In the genomic region with DNA sequence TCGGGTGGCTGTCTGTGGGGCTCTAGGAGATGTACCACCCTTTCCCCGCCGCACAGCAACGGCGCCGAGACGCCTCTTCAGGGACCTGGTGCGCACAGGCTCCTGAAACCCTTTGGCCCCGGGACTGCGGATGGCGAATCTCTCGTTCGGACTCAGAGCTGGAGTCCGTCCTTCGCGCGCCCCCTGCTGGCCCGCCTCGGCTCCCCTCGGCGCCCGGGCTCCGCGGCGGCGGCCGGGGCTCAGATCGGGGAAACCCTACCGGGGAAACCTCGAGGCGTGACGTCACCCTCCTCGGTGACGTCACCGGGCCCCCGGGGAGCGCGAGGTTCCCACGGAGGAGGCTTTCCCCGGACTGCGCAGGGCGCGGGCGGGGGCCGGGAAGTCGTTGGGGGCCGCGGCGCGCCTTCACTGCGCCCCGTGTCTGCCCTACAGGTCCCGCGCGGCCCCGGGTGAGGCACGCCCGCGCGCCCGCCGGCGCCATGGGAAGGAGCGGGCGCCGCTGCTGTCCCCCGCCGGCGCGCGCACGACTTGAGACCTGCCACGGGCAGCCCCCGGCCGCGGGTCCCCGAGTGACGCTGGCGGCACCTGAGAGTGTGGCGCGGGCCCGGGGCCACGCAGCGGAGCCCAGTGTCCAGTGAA, we compare ENCODE assay signal across 8 cellular contexts. TPM values are rescaled to one million over a fixed set of nuclear protein-coding genes. Genes with fewer than 3 reads are reported as not detected.
DNase-seq lines count a peak whose midpoint lies in the region; ATAC-seq and TF ChIP-seq lines count a peak whose summit lies in the region.

No MANE protein-coding gene starts in this region.

- peak overlapping the region; percentile 85 for H3K4me3 Mint-ChIP-seq in activated CD4-positive, alpha-beta T cell treated with anti-CD3 and anti-CD28 coated beads, Interleukin-2, amount 10 ng/mL, durations not matched to agents 24 days and 14 days

- no peak overlapping the region for H3K27ac Mint-ChIP-seq in activated CD4-positive, alpha-beta T cell treated with anti-CD3 and anti-CD28 coated beads, Interleukin-2, amount 10 ng/mL, durations not matched to agents 24 days and 14 days

- H3K9me3 ChIP-seq in colonic mucosa = no peaks in the 10 kb centered on the region

- ATAC-seq in HG03175 (IDR thresholded peaks at IDR 0.05; ENCODE audit: unreplicated experiment) = peak; percentile 50

- peaks cover 7% of the 10 kb centered on the region for H3K4me1 ChIP-seq in colonic mucosa

- no peaks in the 10 kb centered on the region for H3K27me3 ChIP-seq in colonic mucosa

- peak; percentile 18 for TF ChIP-seq POLR2A in GM18951 (IDR thresholded peaks at IDR 0.05; ENCODE audit: extremely low read depth, insufficient read depth, insufficient read length)

- H3K36me3 ChIP-seq in colonic mucosa = no peaks in the 10 kb centered on the region

- peak; percentile 84 for TF ChIP-seq CTCF in colonic mucosa (IDR thresholded peaks at IDR 0.05)

- DNase-seq in AML-193 (lab: John Stamatoyannopoulos, UW) (peak; percentile 79 to 80), NCI-H446 (lab: John Stamatoyannopoulos, UW) (peak; percentile 64 to 91), colonic mucosa (peak; percentile 95), left kidney (ENCODE audit: low read depth, low spot score) (peak; percentile 96)
- peak; percentile 98 for DNase-seq in activated CD4-positive, alpha-beta T cell treated with anti-CD3 and anti-CD28 coated beads, Interleukin-2, amount 10 ng/mL, durations not matched to agents 24 days and 14 days
- DNase-seq in stimulated activated CD4-positive, alpha-beta T cell treated with anti-CD3 and anti-CD28 coated beads, Interleukin-1b, Interleukin-23, amount 100 ng/mL, for 48 hours = peak; percentile 90

- H3K4me1 Mint-ChIP-seq in activated CD4-positive, alpha-beta T cell treated with anti-CD3 and anti-CD28 coated beads, Interleukin-2, amount 10 ng/mL, durations not matched to agents 24 days and 14 days = peaks cover 10% of the 10 kb centered on the region

- peaks cover 18% of the 10 kb centered on the region for H3K27me3 Mint-ChIP-seq in activated CD4-positive, alpha-beta T cell treated with anti-CD3 and anti-CD28 coated beads, Interleukin-2, amount 10 ng/mL, durations not matched to agents 24 days and 14 days

- peak overlapping the region; percentile 52 for H3K4me3 ChIP-seq in colonic mucosa

- no peaks in the 10 kb centered on the region for H3K9me3 Mint-ChIP-seq in activated CD4-positive, alpha-beta T cell treated with anti-CD3 and anti-CD28 coated beads, Interleukin-2, amount 10 ng/mL, durations not matched to agents 24 days and 14 days

- H3K27ac ChIP-seq in colonic mucosa = peak overlapping the region; percentile 82

- peak overlapping the region; percentile 74 to 82 for H3K9ac ChIP-seq in colonic mucosa (ENCODE audit: low read depth in 2 of 2, low read length in 2 of 2)

- peaks cover 2% of the 10 kb centered on the region for H3K36me3 Mint-ChIP-seq in activated CD4-positive, alpha-beta T cell treated with anti-CD3 and anti-CD28 coated beads, Interleukin-2, amount 10 ng/mL, durations not matched to agents 24 days and 14 days (ENCODE audit: low read depth)

- in situ Hi-C loops in GM18951 (cut with MboI; ENCODE audit: low sequenced_read_pairs, unreplicated experiment) = loop anchor here (5.0 kb wide), 1 partner anchor 47 kb away; a partner anchor contains a TSS

- intact Hi-C loops in activated CD4-positive, alpha-beta T cell treated with anti-CD3 and anti-CD28 coated beads, Interleukin-2, amount 10 ng/mL, durations not matched to agents 24 days and 14 days (cut with micrococcal nuclease) = loop anchor here (1.0 to 10.0 kb wide), 5 partner anchors 7 to 340 kb away; a partner anchor contains a TSS
- intact Hi-C loops in colonic mucosa (cut with DNase I) = loop anchor here (2.0 to 5.0 kb wide), 3 partner anchors 48 to 137 kb away; no protein-coding TSS in a partner anchor

RNA-seq across cellular contexts. Expression of a gene that starts 7.9 kb away (rescaled TPM):
- 13.6 TPM in 2 replicates for total RNA-seq in activated CD4-positive, alpha-beta T cell treated with anti-CD3 and anti-CD28 coated beads, Interleukin-2, amount 10 ng/mL, durations not matched to agents 24 days and 14 days
- 1 to 10 TPM; 3.9 to 5.0 TPM for total RNA-seq in colonic mucosa

RNA-seq across cellular contexts. Expression of a gene that starts 18.9 kb away (rescaled TPM):
- 22.0 and 23.5 TPM in 2 replicates for total RNA-seq in activated CD4-positive, alpha-beta T cell treated with anti-CD3 and anti-CD28 coated beads, Interleukin-2, amount 10 ng/mL, durations not matched to agents 24 days and 14 days
- total RNA-seq in colonic mucosa = 10 to 100 TPM in 1 of 2 donors, 1 to 10 TPM in 1; 9.3 to 18.8 TPM

RNA-seq across cellular contexts. Expression of a gene that starts 28.0 kb away (rescaled TPM):
- 136 and 149 TPM in 2 replicates for total RNA-seq in activated CD4-positive, alpha-beta T cell treated with anti-CD3 and anti-CD28 coated beads, Interleukin-2, amount 10 ng/mL, durations not matched to agents 24 days and 14 days
- 10 to 100 TPM; 38.0 to 64.4 TPM for total RNA-seq in colonic mucosa

RNA-seq across cellular contexts. Expression of a gene that starts 42.9 kb away (rescaled TPM):
- 64.9 and 65.3 TPM in 2 replicates for total RNA-seq in activated CD4-positive, alpha-beta T cell treated with anti-CD3 and anti-CD28 coated beads, Interleukin-2, amount 10 ng/mL, durations not matched to agents 24 days and 14 days
- 10 to 100 TPM; 19.7 to 44.9 TPM for total RNA-seq in colonic mucosa

RNA-seq across cellular contexts. Expression of a gene that starts 45.2 kb away (rescaled TPM):
- 2.7 and 2.8 TPM in 2 replicates for total RNA-seq in activated CD4-positive, alpha-beta T cell treated with anti-CD3 and anti-CD28 coated beads, Interleukin-2, amount 10 ng/mL, durations not matched to agents 24 days and 14 days
- 10 to 100 TPM; 14.7 to 34.0 TPM for total RNA-seq in colonic mucosa

Comparison
In these comparisons a context has a peak if more than half of its experiments do, and no peak if none do; other contexts are left out.
1. Peak in every context shown above with its lines: DNase-seq, ATAC-seq, H3K4me3 ChIP-seq and H3K27ac ChIP-seq.